Comparison of ENCODE assay signal across 8 cellular contexts in genomic region chr2:231708050-231708772, GRCh38. TPM values are rescaled to one million over a fixed set of nuclear protein-coding genes. Genes with fewer than 3 reads are reported as not detected.
DNase-seq lines count a peak whose midpoint lies in the region; ATAC-seq and TF ChIP-seq lines count a peak whose summit lies in the region.

A gene with protein sequence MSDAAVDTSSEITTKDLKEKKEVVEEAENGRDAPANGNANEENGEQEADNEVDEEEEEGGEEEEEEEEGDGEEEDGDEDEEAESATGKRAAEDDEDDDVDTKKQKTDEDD (plus strand): TSS chr2:231708525. CDS start chr2:231708707, 182 bp downstream.

- H3K27ac Mint-ChIP-seq in T-helper 2 cell treated with Interferon-gamma antibody and Interleukin-4, amounts not matched to agents 5 μg/mL and 100 μg/mL, for 36 hours = peak within 1 kb of the TSS; percentile 100

- peak; percentile 55 to 96 for TF ChIP-seq POLR2A in vagina (IDR thresholded peaks at IDR 0.05)

- peaks cover 17 to 26% of the 10 kb centered on the region in 2 donors for H3K4me1 ChIP-seq in ascending aorta
- H3K4me1 ChIP-seq in right cardiac atrium (ENCODE audit: control insufficient read depth, insufficient read depth, low read length) = peaks cover 10% of the 10 kb centered on the region
- peaks cover 39% of the 10 kb centered on the region for H3K4me1 ChIP-seq in vagina

- H3K27ac ChIP-seq in ascending aorta = peak within 1 kb of the TSS; percentile 100
- H3K27ac ChIP-seq in right cardiac atrium (ENCODE audit: low read length) = peak within 1 kb of the TSS; percentile 88
- peak within 1 kb of the TSS; percentile 100 for H3K27ac ChIP-seq in vagina

- peaks cover 37% of the 10 kb centered on the region for H3K36me3 Mint-ChIP-seq in T-helper 2 cell treated with Interferon-gamma antibody and Interleukin-4, amounts not matched to agents 5 μg/mL and 100 μg/mL, for 36 hours (ENCODE audit: low read depth)

- DNase-seq in NCI-H1930 (lab: John Stamatoyannopoulos, UW) (peak; percentile 97 to 99), ascending aorta (ENCODE audit: low spot score in 2 of 2) (peak; percentile 99 to 100), right cardiac atrium (peak; percentile 100), putamen (ENCODE audit: low spot score) (peak; percentile 100), vagina (ENCODE audit: extremely low spot score in 2 of 2) (peak in 1 of 2 donors; percentile 100)
- DNase-seq in T-helper 2 cell treated with Interferon-gamma antibody and Interleukin-4, amounts not matched to agents 5 μg/mL and 100 μg/mL, for 36 hours (ENCODE audit: low spot score) = peak; percentile 100

- H3K36me3 ChIP-seq in ascending aorta = peaks cover 11 to 24% of the 10 kb centered on the region in 2 donors
- peaks cover 0 to 15% of the 10 kb centered on the region in 2 donors for H3K36me3 ChIP-seq in vagina

- peak within 1 kb of the TSS; percentile 99 for H3K4me3 Mint-ChIP-seq in T-helper 2 cell treated with Interferon-gamma antibody and Interleukin-4, amounts not matched to agents 5 μg/mL and 100 μg/mL, for 36 hours

- TF ChIP-seq CTCF in ascending aorta (IDR thresholded peaks at IDR 0.05) (no peak), vagina (IDR thresholded peaks at IDR 0.05) (no peak)

- no peaks in the 10 kb centered on the region for H3K27me3 ChIP-seq in ascending aorta
- H3K27me3 ChIP-seq in right cardiac atrium (ENCODE audit: control insufficient read depth, insufficient read depth) = no peaks in the 10 kb centered on the region
- no peaks in the 10 kb centered on the region for H3K27me3 ChIP-seq in vagina

- H3K27me3 Mint-ChIP-seq in T-helper 2 cell treated with Interferon-gamma antibody and Interleukin-4, amounts not matched to agents 5 μg/mL and 100 μg/mL, for 36 hours (ENCODE audit: low read depth) = peaks cover 2% of the 10 kb centered on the region

- peaks cover 26% of the 10 kb centered on the region for H3K4me1 Mint-ChIP-seq in T-helper 2 cell treated with Interferon-gamma antibody and Interleukin-4, amounts not matched to agents 5 μg/mL and 100 μg/mL, for 36 hours (ENCODE audit: low read depth)

- H3K9me3 ChIP-seq in ascending aorta (no peaks in the 10 kb centered on the region), right cardiac atrium (ENCODE audit: control insufficient read depth, low read length) (no peaks in the 10 kb centered on the region), vagina (no peaks in the 10 kb centered on the region)

- no peaks in the 10 kb centered on the region for H3K9me3 Mint-ChIP-seq in T-helper 2 cell treated with Interferon-gamma antibody and Interleukin-4, amounts not matched to agents 5 μg/mL and 100 μg/mL, for 36 hours

- peak; percentile 63 for ATAC-seq in GM18502 (IDR thresholded peaks at IDR 0.05; ENCODE audit: poor library complexity, unreplicated experiment)
- peak; percentile 63 for ATAC-seq in HG02970 (IDR thresholded peaks at IDR 0.05; ENCODE audit: low FRiP score, unreplicated experiment)
- ATAC-seq in right cardiac atrium = peak; percentile 82 to 86

- under 1% methylated on average over 83 of the region's 83 CpGs for WGBS in right cardiac atrium

- H3K4me3 ChIP-seq in ascending aorta (peak within 1 kb of the TSS; percentile 73 to 98), right cardiac atrium (ENCODE audit: low read length) (peak within 1 kb of the TSS; percentile 75), vagina (peak within 1 kb of the TSS; percentile 89 to 100)

- intact Hi-C loops in ascending aorta (cut with DNase I) (loop anchor here (1.0 kb wide), 5 partner anchors 42 to 104 kb away; no protein-coding TSS in a partner anchor), right cardiac atrium (cut with DNase I) (no loop called here), vagina (cut with DNase I) (no loop called here)

RNA-seq across cellular contexts. Expression of the gene that starts here (rescaled TPM):
- total RNA-seq in ascending aorta = 745 TPM
- 100 to 1,000 TPM; 231 to 324 (median 314) TPM for total RNA-seq in right cardiac atrium
- polyA plus RNA-seq in right cardiac atrium = 480 TPM
- total RNA-seq in vagina = 536 TPM
